Comparison of ENCODE assay signal across 8 cellular contexts in genomic region chr19:19776206-19777008, GRCh38. TPM values are rescaled to one million over a fixed set of nuclear protein-coding genes. Genes with fewer than 3 reads are reported as not detected.
DNase-seq lines count a peak whose midpoint lies in the region; ATAC-seq, FAIRE-seq and TF ChIP-seq lines count a peak whose summit lies in the region.

No MANE protein-coding gene starts in this region.

- peak overlapping the region; percentile 94 for H3K4me3 ChIP-seq in fibroblast of pulmonary artery (replicated peaks; ENCODE audit: low read depth, low read length)

- TF ChIP-seq POLR2A in H54 (IDR thresholded peaks at IDR 0.05; ENCODE audit: low read depth, low read length) = peak; percentile 64

- no peaks in the 10 kb centered on the region for H3K9me3 Mint-ChIP-seq in natural killer cell

- peaks cover 20 to 35% of the 10 kb centered on the region in 2 donors for H3K4me1 Mint-ChIP-seq in natural killer cell

- CTCF ChIA-PET in RWPE1 (lab: Yijun Ruan, JAX) = interaction anchor here (0.6 to 0.8 kb wide), 2 partner anchors 13 to 302 kb away, joined by 3 to 4 read pairs; partner anchors contain the start of gene ZNF90

- peak overlapping the region; percentile 87 for H3K27ac ChIP-seq in RWPE1

- H3K27ac Mint-ChIP-seq in natural killer cell = peak overlapping the region; percentile 89 to 94

- no peaks in the 10 kb centered on the region for H3K27me3 Mint-ChIP-seq in natural killer cell (ENCODE audit: low read depth in 2 of 2)

- intact Hi-C loops in natural killer cell (cut with micrococcal nuclease) = loop anchor here (1.0 kb wide), 4 partner anchors 43 to 125 kb away; partner anchors contain the start of genes ZNF14, ZNF253 and ZNF506

- peak overlapping the region; percentile 93 for H3K4me3 Mint-ChIP-seq in natural killer cell

- ATAC-seq in natural killer cell = peak; percentile 99 to 100 (median 99)

- POLR2A ChIA-PET in RWPE1 (lab: Yijun Ruan, JAX; ENCODE audit: low non-redundant PET) = interaction anchor here (1.3 to 1.6 kb wide), 2 partner anchors 45 to 113 kb away, joined by 3 read pairs; partner anchors contain the start of genes ATP13A1 and ZNF506

- no peak for TF ChIP-seq CTCF in RWPE1 (conservative IDR thresholded peaks at IDR 0.05; ENCODE audit: low read depth)
- no peak for TF ChIP-seq CTCF in fibroblast of pulmonary artery (IDR thresholded peaks at IDR 0.05; ENCODE audit: low read length, missing control alignments)
- no peak for TF ChIP-seq CTCF in natural killer cell (IDR thresholded peaks at IDR 0.05)

- DNase-seq in ELF-1 (ENCODE audit: low read depth, low spot score) (peak; percentile 100), H54 (ENCODE audit: insufficient read length, low spot score) (peak; percentile 88), LoVo (ENCODE audit: low spot score) (peak; percentile 96), RWPE1 (ENCODE audit: low spot score) (peak; percentile 94), fibroblast of pulmonary artery (ENCODE audit: low read depth) (peak; percentile 99), natural killer cell (peak; percentile 86)
- peak; percentile 87 for DNase-seq in activated T-helper 9 cell treated with anti-CD3 and anti-CD28 coated beads, Interleukin-2, amount 50 U/mL, for 16 hours (ENCODE audit: low read depth)
- peak; percentile 80 to 94 (median 88) for DNase-seq in stimulated activated naive CD4-positive, alpha-beta T cell (lab: John Stamatoyannopoulos, UW)

- no peaks in the 10 kb centered on the region for H3K36me3 Mint-ChIP-seq in natural killer cell

- FAIRE-seq in H54 (lab: Jason Lieb, UNC) = peak; percentile 86

RNA-seq across cellular contexts. Expression of gene ZNF14, which starts 43.5 kb away (rescaled TPM):
- 10 to 100 TPM; 12.7 to 18.6 (median 14.0) TPM for total RNA-seq in natural killer cell

RNA-seq across cellular contexts. Expression of gene ZNF506, which starts 45.1 kb away (rescaled TPM):
- total RNA-seq in natural killer cell = 10 to 100 TPM; 35.0 to 62.8 (median 44.0) TPM

Comparison
In these comparisons a context has a peak if more than half of its experiments do, and no peak if none do; other contexts are left out.
1. Peak in every context shown above with its lines: DNase-seq, ATAC-seq, H3K4me3 ChIP-seq and H3K27ac ChIP-seq.